Comparison of ENCODE assay signal across 8 cellular contexts in genomic region chr2:68441179-68441993, GRCh38. TPM values are rescaled to one million over a fixed set of nuclear protein-coding genes. Genes with fewer than 3 reads are reported as not detected.
DNase-seq lines count a peak whose midpoint lies in the region; TF ChIP-seq lines count a peak whose summit lies in the region.

No MANE protein-coding gene starts in this region.

- no peak overlapping the region for H3K4ac ChIP-seq in mesenchymal stem cell (ENCODE audit: low read depth in 1 of 2, low read length in 2 of 2)

- H4K8ac ChIP-seq in mesenchymal stem cell (ENCODE audit: low read length) = no peak overlapping the region

- H3K27me3 ChIP-seq in HL-60 (ENCODE audit: insufficient read depth, poor library complexity, severe bottlenecking) = no peaks in the 10 kb centered on the region
- H3K27me3 ChIP-seq in mesenchymal stem cell (ENCODE audit: control insufficient read depth in 1 of 2, insufficient read depth in 1 of 2, low read length in 2 of 2) = peaks cover 4 to 8% of the 10 kb centered on the region in 2 experiments

- H3K4me2 ChIP-seq in mesenchymal stem cell (ENCODE audit: low read length, poor library complexity, severe bottlenecking) = no peak overlapping the region

- H2BK12ac ChIP-seq in mesenchymal stem cell (ENCODE audit: low read length in 2 of 2) = no peak overlapping the region

- H2BK15ac ChIP-seq in mesenchymal stem cell (ENCODE audit: low read depth, poor library complexity, severe bottlenecking) = no peak overlapping the region

- H3K18ac ChIP-seq in mesenchymal stem cell (ENCODE audit: low read depth in 1 of 2, low read length in 2 of 2) = no peak overlapping the region

- no peak overlapping the region for H2AFZ ChIP-seq in mesenchymal stem cell (ENCODE audit: low read depth, low read length)

- no peak overlapping the region for H2AK5ac ChIP-seq in mesenchymal stem cell (ENCODE audit: low read length, severe bottlenecking)

- no peak overlapping the region for H3K23ac ChIP-seq in mesenchymal stem cell (ENCODE audit: low read length in 2 of 2)

- DNase-seq in COLO668 (lab: John Stamatoyannopoulos, UW; ENCODE audit: unreplicated experiment) (peak; percentile 71), GM20000 (ENCODE audit: low spot score) (peak; percentile 78), HL-60 (ENCODE audit: low read depth in 1 of 2, low spot score in 1 of 2) (peak; percentile 85 to 95), NCI-H82 treated with DMSO at 0.1 percent for 48 hours (lab: John Stamatoyannopoulos, UW; ENCODE audit: unreplicated experiment) (peak; percentile 83), ecto neural progenitor cell (ENCODE audit: low spot score) (peak; percentile 81), mesenchymal stem cell (peak; percentile 87)
- DNase-seq in activated CD4-positive, alpha-beta T cell treated with anti-CD3 and anti-CD28 coated beads, Interleukin-2, amount 50 U/mL, for 4 hours = peak; percentile 72 to 77
- peak; percentile 67 to 71 for DNase-seq in stimulated activated CD8-positive, alpha-beta memory T cell treated with anti-CD3 and anti-CD28 coated beads, Interleukin-2, amount 100 ng/mL, for 48 hours (ENCODE audit: low read depth in 2 of 2)

- H2BK120ac ChIP-seq in mesenchymal stem cell (ENCODE audit: low read depth, low read length) = no peak overlapping the region

- no peak overlapping the region for H3K14ac ChIP-seq in mesenchymal stem cell (ENCODE audit: low read length in 2 of 2)

- no peaks in the 10 kb centered on the region for H3K79me1 ChIP-seq in mesenchymal stem cell (replicated peaks; ENCODE audit: low read length, poor library complexity, severe bottlenecking)

- H3K27ac ChIP-seq in HL-60 (replicated peaks) (peak overlapping the region; percentile 44), mesenchymal stem cell (ENCODE audit: low read length, poor library complexity, severe bottlenecking) (no peak overlapping the region)

- H3K36me3 ChIP-seq in mesenchymal stem cell (ENCODE audit: control insufficient read depth in 1 of 2, insufficient read depth in 2 of 2, low read depth in 1 of 2, low read length in 2 of 2) = no peaks in the 10 kb centered on the region

- H3K9ac ChIP-seq in mesenchymal stem cell (ENCODE audit: low read length) = no peak overlapping the region

- H3K4me3 ChIP-seq in HL-60 (replicated peaks; ENCODE audit: insufficient read depth, low read length) (no peak overlapping the region), mesenchymal stem cell (ENCODE audit: insufficient read depth in 1 of 2, low read depth in 1 of 2, low read length in 2 of 2) (no peak overlapping the region)

- H3K9me3 ChIP-seq in mesenchymal stem cell (ENCODE audit: control insufficient read depth, low read length) = no peaks in the 10 kb centered on the region

- peak; percentile 69 for TF ChIP-seq CTCF in GM20000 (IDR thresholded peaks at IDR 0.05; ENCODE audit: extremely low read depth, missing control alignments)
- peak; percentile 81 for TF ChIP-seq CTCF in HL-60 (IDR thresholded peaks at IDR 0.05; ENCODE audit: insufficient read depth, low read length)

- no peaks in the 10 kb centered on the region for H3K4me1 ChIP-seq in mesenchymal stem cell (ENCODE audit: control insufficient read depth, insufficient read depth, low read depth, low read length)

- H2BK5ac ChIP-seq in mesenchymal stem cell (ENCODE audit: low read depth, low read length, poor library complexity, severe bottlenecking) = no peak overlapping the region

- 39% methylated on average over 5 of the region's 6 CpGs for WGBS in mesenchymal stem cell

- no peak overlapping the region for H4K91ac ChIP-seq in mesenchymal stem cell (ENCODE audit: low read length)

RNA-seq across cellular contexts. Expression of gene FBXO48, which starts 25.7 kb away (rescaled TPM):
- polyA plus RNA-seq in mesenchymal stem cell (2013, experiment 1 of 2) = 0.61 TPM
- polyA plus RNA-seq in mesenchymal stem cell (2013, experiment 2 of 2) = 0.59 TPM

RNA-seq across cellular contexts. Expression of gene APLF, which starts 26.0 kb away (rescaled TPM):
- polyA plus RNA-seq in mesenchymal stem cell (2013, experiment 1 of 2) = 1.3 TPM
- 1.4 TPM for polyA plus RNA-seq in mesenchymal stem cell (2013, experiment 2 of 2)
